ENCODE assay signal across 1 cellular context in the genomic region with DNA sequence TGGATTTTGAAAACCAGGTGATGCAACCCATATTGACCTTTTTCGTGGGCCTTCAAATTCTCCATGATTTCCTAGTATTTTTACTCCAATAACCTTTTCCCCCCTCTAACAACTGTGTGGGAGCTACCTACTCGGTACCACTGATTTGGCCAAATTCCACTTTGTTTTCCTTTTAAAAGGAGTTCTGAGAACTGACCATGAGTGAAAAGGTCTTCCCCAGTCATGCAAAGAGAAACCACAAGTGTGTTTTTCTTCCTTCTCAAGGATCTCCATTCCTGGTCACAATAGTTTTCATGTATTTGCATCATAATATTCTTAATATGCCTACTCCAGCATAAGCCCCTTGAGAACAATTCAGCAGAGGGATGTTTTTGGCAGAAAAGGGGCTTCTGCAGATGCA.
TF ChIP-seq lines count a peak whose summit lies in the region.

No MANE protein-coding gene starts in this region.

TF ChIP-seq in H1, 55 proteins besides CTCF, POLR2A, EP300 and RAD21:
- TF ChIP-seq YY1 (IDR thresholded peaks at IDR 0.05; ENCODE audit: low read depth, low read length) = no peak
- no peak for TF ChIP-seq NRF1 (IDR thresholded peaks at IDR 0.05; ENCODE audit: low read depth, low read length)
- TF ChIP-seq CHD1 (IDR thresholded peaks at IDR 0.05; ENCODE audit: low read depth, low read length) = no peak
- no peak for TF ChIP-seq TAF1 (IDR thresholded peaks at IDR 0.05; ENCODE audit: low read depth, low read length)
- TF ChIP-seq KDM5A (IDR thresholded peaks at IDR 0.05; ENCODE audit: low read length) = no peak
- no peak for TF ChIP-seq CBX8 (IDR thresholded peaks at IDR 0.05; ENCODE audit: borderline replicate concordance, low read depth, low read length)
- no peak for TF ChIP-seq MAFK (IDR thresholded peaks at IDR 0.05; ENCODE audit: low read depth, low read length)
- TF ChIP-seq BCL11A (IDR thresholded peaks at IDR 0.05; ENCODE audit: low read depth in 2 of 2, low read length in 2 of 2) = no peak
- TF ChIP-seq, protein P1, sequence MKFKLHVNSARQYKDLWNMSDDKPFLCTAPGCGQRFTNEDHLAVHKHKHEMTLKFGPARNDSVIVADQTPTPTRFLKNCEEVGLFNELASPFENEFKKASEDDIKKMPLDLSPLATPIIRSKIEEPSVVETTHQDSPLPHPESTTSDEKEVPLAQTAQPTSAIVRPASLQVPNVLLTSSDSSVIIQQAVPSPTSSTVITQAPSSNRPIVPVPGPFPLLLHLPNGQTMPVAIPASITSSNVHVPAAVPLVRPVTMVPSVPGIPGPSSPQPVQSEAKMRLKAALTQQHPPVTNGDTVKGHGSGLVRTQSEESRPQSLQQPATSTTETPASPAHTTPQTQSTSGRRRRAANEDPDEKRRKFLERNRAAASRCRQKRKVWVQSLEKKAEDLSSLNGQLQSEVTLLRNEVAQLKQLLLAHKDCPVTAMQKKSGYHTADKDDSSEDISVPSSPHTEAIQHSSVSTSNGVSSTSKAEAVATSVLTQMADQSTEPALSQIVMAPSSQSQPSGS (IDR thresholded peaks at IDR 0.05; ENCODE audit: low read length) = no peak
- no peak for TF ChIP-seq SAP30 (IDR thresholded peaks at IDR 0.05; ENCODE audit: insufficient read depth, insufficient replicate concordance, low read length)
- TF ChIP-seq GABPA (IDR thresholded peaks at IDR 0.05; ENCODE audit: borderline replicate concordance, insufficient read depth, low read length) = no peak
- no peak for TF ChIP-seq TEAD4 (IDR thresholded peaks at IDR 0.05; ENCODE audit: low read depth, low read length)
- TF ChIP-seq CREB1 (IDR thresholded peaks at IDR 0.05) = no peak
- TF ChIP-seq JUN (IDR thresholded peaks at IDR 0.05; ENCODE audit: low read depth, low read length) = no peak
- no peak for TF ChIP-seq ZNF274 (IDR thresholded peaks at IDR 0.05; ENCODE audit: borderline replicate concordance, extremely low read depth, low read length)
- no peak for TF ChIP-seq ASH2L (IDR thresholded peaks at IDR 0.05; ENCODE audit: low read length)
- no peak for TF ChIP-seq PHF8 (conservative IDR thresholded peaks at IDR 0.05; ENCODE audit: low read depth, low read length)
TF ChIP-seq in H1: peak in this region for 0.
